Comparison of ENCODE assay signal across 22 cellular contexts in the genomic region with DNA sequence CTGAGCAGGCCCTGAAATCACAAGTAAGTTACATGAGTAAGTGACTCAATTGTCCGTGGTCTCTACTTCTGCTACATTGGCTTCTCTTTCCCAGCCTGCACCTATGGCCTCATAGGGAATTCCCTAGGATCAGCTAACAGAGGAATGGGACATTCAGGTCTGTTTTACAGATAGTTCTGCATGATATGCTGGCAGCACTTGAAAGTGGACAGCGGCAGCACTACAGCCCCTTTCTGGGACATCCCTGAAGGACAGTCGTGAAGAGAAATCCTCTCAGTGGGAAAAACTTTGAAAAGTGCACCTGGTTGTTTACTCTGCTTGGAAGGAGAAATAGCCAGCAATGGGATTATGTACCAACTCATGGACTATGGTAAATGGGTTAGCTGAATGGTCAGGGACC.
DNase-seq lines count a peak whose midpoint lies in the region; ATAC-seq and TF ChIP-seq lines count a peak whose summit lies in the region.
"Had no signal": no experiment of that assay in that cellular context is flagged by ENCODE, and none has a peak within 500 bp of the region (broad histone marks: within the 10 kb centered on the region; RNA-seq: fewer than 3 reads in every experiment).

No MANE protein-coding gene starts in this region.

- H3K4me2 ChIP-seq in GM23338 (no peak overlapping the region), smooth muscle cell (no peak overlapping the region)
- H3K4me2 ChIP-seq: BLaER1 had no signal

- POLR2A ChIA-PET in HEK293 (lab: Yijun Ruan, JAX): no interaction called here

- CTCF ChIA-PET in HEK293 (lab: Yijun Ruan, JAX): no interaction called here

- H3K27ac Mint-ChIP-seq in GM23338: no peak overlapping the region
- H3K27ac Mint-ChIP-seq: CD14-positive monocyte; CD4-positive, alpha-beta memory T cell; CD4-positive, CD25-positive, alpha-beta regulatory T cell; CD8-positive, alpha-beta memory T cell had no signal

- H3K4me3 Mint-ChIP-seq in GM23338: no peak overlapping the region
- H3K4me3 Mint-ChIP-seq: CD14-positive monocyte; CD4-positive, alpha-beta memory T cell; CD4-positive, CD25-positive, alpha-beta regulatory T cell; CD8-positive, alpha-beta memory T cell had no signal

- no peak overlapping the region for H3K9ac ChIP-seq in smooth muscle cell (ENCODE audit: low read depth)
- H3K9ac ChIP-seq: BLaER1 had no signal

- ATAC-seq in GM23338: no peak
- ATAC-seq: GM12878 had no signal

- H3K9me2 ChIP-seq in GM23338 (ENCODE audit: insufficient read depth): peaks cover 8% of the 10 kb centered on the region; the same call in 1 of the 2 replicates

- WGBS in smooth muscle cell (ENCODE audit: low lambda C conversion rate): 90% methylated on average over 3 of the region's 3 CpGs

- H3K4me1 Mint-ChIP-seq in GM23338: no peaks in the 10 kb centered on the region; the same call in 2 of the 3 replicates
- H3K4me1 Mint-ChIP-seq: CD14-positive monocyte; CD4-positive, alpha-beta memory T cell; CD4-positive, CD25-positive, alpha-beta regulatory T cell; CD8-positive, alpha-beta memory T cell had no signal

- H3K4me3 ChIP-seq in GM23338 (no peak overlapping the region), HEK293 (ENCODE audit: low read depth, low read length) (no peak overlapping the region), WERI-Rb-1 (ENCODE audit: low read depth, low read length) (no peak overlapping the region), smooth muscle cell (no peak overlapping the region)
- H3K4me3 ChIP-seq: BLaER1, GM12878 had no signal

- H3K27me3 ChIP-seq in GM23338 (ENCODE audit: insufficient read depth) (no peaks in the 10 kb centered on the region), WERI-Rb-1 (ENCODE audit: insufficient read depth, low read depth, severe bottlenecking) (no peaks in the 10 kb centered on the region), smooth muscle cell (ENCODE audit: low read depth) (no peaks in the 10 kb centered on the region)
- H3K27me3 ChIP-seq: BE2C, BLaER1 had no signal

- H3K79me2 ChIP-seq in GM23338 (replicated peaks; ENCODE audit: insufficient read depth): no peaks in the 10 kb centered on the region
- H3K79me2 ChIP-seq in smooth muscle cell (ENCODE audit: low read depth): no peaks in the 10 kb centered on the region

- DNase-seq in GM23338 (ENCODE audit: low spot score) (no peak), left kidney (ENCODE audit: low read depth, low spot score) (peak; percentile 16), WERI-Rb-1 (no peak), smooth muscle cell (lab: John Stamatoyannopoulos, UW; ENCODE audit: unreplicated experiment) (no peak)
- DNase-seq: 8988T; ACHN; BE2C; C1 segment of cervical spinal cord; CD4-positive, alpha-beta memory T cell; CD4-positive, CD25-positive, alpha-beta regulatory T cell; CD8-positive, alpha-beta memory T cell; COR-L47; DMS 273 treated with DMSO at 0.1 percent for 48 hours; DMS153; DMS53; DND-41; EL; GDM1 had no signal

- no peaks in the 10 kb centered on the region for H3K36me3 ChIP-seq in GM23338 (ENCODE audit: insufficient read depth)
- no peaks in the 10 kb centered on the region for H3K36me3 ChIP-seq in HEK293 (ENCODE audit: control insufficient read depth in 2 of 2, insufficient read depth in 1 of 2, low read length in 2 of 2)
- H3K36me3 ChIP-seq in WERI-Rb-1: no peaks in the 10 kb centered on the region
- no peaks in the 10 kb centered on the region for H3K36me3 ChIP-seq in smooth muscle cell (ENCODE audit: low read depth)
- H3K36me3 ChIP-seq: BE2C, BLaER1 had no signal

- H2AFZ ChIP-seq in GM23338: no peak overlapping the region
- no peak overlapping the region for H2AFZ ChIP-seq in smooth muscle cell (ENCODE audit: low read depth)

- H4K20me1 ChIP-seq in GM23338 (replicated peaks; ENCODE audit: insufficient read depth) (no peaks in the 10 kb centered on the region), smooth muscle cell (ENCODE audit: low read depth) (no peaks in the 10 kb centered on the region)
- H4K20me1 ChIP-seq: BLaER1 had no signal

- no peak overlapping the region for H3K27ac ChIP-seq in GM23338 (ENCODE audit: low read depth)
- H3K27ac ChIP-seq in HEK293 (ENCODE audit: extremely low read depth, low read depth, low read length): no peak overlapping the region
- no peak overlapping the region for H3K27ac ChIP-seq in WERI-Rb-1
- no peak overlapping the region for H3K27ac ChIP-seq in smooth muscle cell (ENCODE audit: low read depth)
- H3K27ac ChIP-seq: BLaER1 had no signal

- H3K36me3 Mint-ChIP-seq in GM23338 (ENCODE audit: low read depth): no peaks in the 10 kb centered on the region
- H3K36me3 Mint-ChIP-seq: CD14-positive monocyte; CD4-positive, alpha-beta memory T cell; CD4-positive, CD25-positive, alpha-beta regulatory T cell; CD8-positive, alpha-beta memory T cell had no signal

- H3K9me3 Mint-ChIP-seq in GM23338: no peaks in the 10 kb centered on the region
- H3K9me3 Mint-ChIP-seq: CD14-positive monocyte had no signal

- no peaks in the 10 kb centered on the region for H3K4me1 ChIP-seq in GM23338 (ENCODE audit: insufficient read depth)
- H3K4me1 ChIP-seq in HEK293 (ENCODE audit: control insufficient read depth, insufficient read depth, low read length): no peaks in the 10 kb centered on the region
- H3K4me1 ChIP-seq in smooth muscle cell (ENCODE audit: low read depth): peaks cover under 1% of the 10 kb centered on the region
- H3K4me1 ChIP-seq: BE2C, BLaER1 had no signal

- no peaks in the 10 kb centered on the region for H3F3A ChIP-seq in GM23338 (replicated peaks; ENCODE audit: low read depth)
- H3F3A ChIP-seq in smooth muscle cell (ENCODE audit: low read depth): no peaks in the 10 kb centered on the region

- TF ChIP-seq CTCF in GM23338 (conservative IDR thresholded peaks at IDR 0.05; ENCODE audit: low read depth in 2 of 2): no peak
- no peak for TF ChIP-seq CTCF in HEK293 (tag by site-specific recombination; IDR thresholded peaks at IDR 0.05)
- TF ChIP-seq CTCF in WERI-Rb-1 (IDR thresholded peaks at IDR 0.05; ENCODE audit: low read depth, low read length): no peak
- no peak for TF ChIP-seq CTCF in smooth muscle cell (IDR thresholded peaks at IDR 0.05; ENCODE audit: borderline replicate concordance, insufficient read depth, poor library complexity, severe bottlenecking)

- H3K27me3 Mint-ChIP-seq in GM23338 (ENCODE audit: insufficient read depth, low read depth, poor library complexity): no peaks in the 10 kb centered on the region
- H3K27me3 Mint-ChIP-seq: CD4-positive, alpha-beta memory T cell; CD4-positive, CD25-positive, alpha-beta regulatory T cell; CD8-positive, alpha-beta memory T cell had no signal

- no peaks in the 10 kb centered on the region for H3K9me3 ChIP-seq in HEK293 (ENCODE audit: control insufficient read depth, insufficient read depth, low read depth, low read length)
- H3K9me3 ChIP-seq in WERI-Rb-1 (ENCODE audit: severe bottlenecking): no peaks in the 10 kb centered on the region
- no peaks in the 10 kb centered on the region for H3K9me3 ChIP-seq in smooth muscle cell (replicated peaks; ENCODE audit: low read depth)
- H3K9me3 ChIP-seq: BE2C, BLaER1 had no signal

TF ChIP-seq in GM23338, 12 proteins besides CTCF, POLR2A, EP300 and RAD21 (continues in another document):
- TF ChIP-seq STAT1 (IDR thresholded peaks at IDR 0.05; ENCODE audit: unreplicated experiment): no peak

TF ChIP-seq in HEK293, 187 proteins besides CTCF, POLR2A, EP300 and RAD21:
- TF ChIP-seq, protein P1, sequence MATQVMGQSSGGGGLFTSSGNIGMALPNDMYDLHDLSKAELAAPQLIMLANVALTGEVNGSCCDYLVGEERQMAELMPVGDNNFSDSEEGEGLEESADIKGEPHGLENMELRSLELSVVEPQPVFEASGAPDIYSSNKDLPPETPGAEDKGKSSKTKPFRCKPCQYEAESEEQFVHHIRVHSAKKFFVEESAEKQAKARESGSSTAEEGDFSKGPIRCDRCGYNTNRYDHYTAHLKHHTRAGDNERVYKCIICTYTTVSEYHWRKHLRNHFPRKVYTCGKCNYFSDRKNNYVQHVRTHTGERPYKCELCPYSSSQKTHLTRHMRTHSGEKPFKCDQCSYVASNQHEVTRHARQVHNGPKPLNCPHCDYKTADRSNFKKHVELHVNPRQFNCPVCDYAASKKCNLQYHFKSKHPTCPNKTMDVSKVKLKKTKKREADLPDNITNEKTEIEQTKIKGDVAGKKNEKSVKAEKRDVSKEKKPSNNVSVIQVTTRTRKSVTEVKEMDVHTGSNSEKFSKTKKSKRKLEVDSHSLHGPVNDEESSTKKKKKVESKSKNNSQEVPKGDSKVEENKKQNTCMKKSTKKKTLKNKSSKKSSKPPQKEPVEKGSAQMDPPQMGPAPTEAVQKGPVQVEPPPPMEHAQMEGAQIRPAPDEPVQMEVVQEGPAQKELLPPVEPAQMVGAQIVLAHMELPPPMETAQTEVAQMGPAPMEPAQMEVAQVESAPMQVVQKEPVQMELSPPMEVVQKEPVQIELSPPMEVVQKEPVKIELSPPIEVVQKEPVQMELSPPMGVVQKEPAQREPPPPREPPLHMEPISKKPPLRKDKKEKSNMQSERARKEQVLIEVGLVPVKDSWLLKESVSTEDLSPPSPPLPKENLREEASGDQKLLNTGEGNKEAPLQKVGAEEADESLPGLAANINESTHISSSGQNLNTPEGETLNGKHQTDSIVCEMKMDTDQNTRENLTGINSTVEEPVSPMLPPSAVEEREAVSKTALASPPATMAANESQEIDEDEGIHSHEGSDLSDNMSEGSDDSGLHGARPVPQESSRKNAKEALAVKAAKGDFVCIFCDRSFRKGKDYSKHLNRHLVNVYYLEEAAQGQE (tag by site-specific recombination; IDR thresholded peaks at IDR 0.05): peak; percentile 41; the same call in 1 of the 2 replicates
- no peak for TF ChIP-seq ZNF394 (tag by site-specific recombination; IDR thresholded peaks at IDR 0.05; ENCODE audit: borderline replicate concordance)
- TF ChIP-seq ZNF416 (tag by site-specific recombination; IDR thresholded peaks at IDR 0.05): no peak
- TF ChIP-seq ZNF37A (tag by site-specific recombination; IDR thresholded peaks at IDR 0.05): no peak
TF ChIP-seq in HEK293: peak in this region for 1.
